ENCODE assay signal across 8 cellular contexts in the genomic region with DNA sequence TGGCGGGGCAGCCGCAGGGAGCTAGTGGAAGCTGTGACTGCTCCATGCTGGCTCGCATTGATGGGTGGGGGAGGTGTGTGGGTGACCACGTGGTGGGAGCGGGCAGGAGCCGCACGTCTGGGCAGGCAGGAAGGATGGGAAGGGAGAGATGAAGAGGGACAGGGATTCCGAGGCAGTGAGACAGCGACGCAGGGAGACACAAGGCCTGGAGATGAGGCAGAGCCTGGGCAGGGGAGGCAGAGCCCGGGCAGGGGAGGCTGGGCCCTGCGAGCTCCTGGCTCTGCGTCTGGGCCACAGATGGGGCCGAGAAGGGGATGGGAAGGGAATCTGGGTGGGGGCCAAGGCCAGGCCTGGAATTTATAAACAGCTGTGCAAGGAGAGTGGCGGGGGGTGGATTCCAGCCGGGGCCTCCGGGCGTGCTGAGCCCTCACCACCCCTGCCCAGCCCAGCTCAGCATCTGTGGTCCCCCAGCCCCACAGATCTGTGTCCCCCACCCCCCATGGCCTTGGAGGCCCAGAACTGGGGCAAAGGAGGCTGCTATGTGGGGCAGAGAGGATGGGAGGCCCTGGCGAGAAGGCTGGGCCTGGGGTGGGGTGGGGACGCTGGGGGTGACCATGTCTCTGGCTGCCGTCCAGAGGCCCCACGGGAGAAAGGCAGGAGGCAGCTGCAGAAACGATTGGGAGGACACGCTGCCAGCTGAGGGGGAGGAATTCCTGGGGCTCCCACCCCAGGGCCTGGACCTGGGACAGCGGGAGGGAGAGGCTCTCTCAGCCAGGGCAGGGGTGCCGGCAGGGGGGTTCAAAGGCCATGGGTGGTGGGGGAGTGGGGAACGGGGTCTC. TPM values are rescaled to one million over a fixed set of nuclear protein-coding genes. Genes with fewer than 3 reads are reported as not detected.
A peak's percentile ranks its signal among the peaks of the same experiment; 100 is the strongest.
DNase-seq lines count a peak whose midpoint lies in the region; ATAC-seq, FAIRE-seq and TF ChIP-seq lines count a peak whose summit lies in the region.

No MANE protein-coding gene starts in this region.

- in situ Hi-C loops in HepG2 (cut with HindIII; ENCODE audit: extremely low pct_ligation_motif_present, low pct_unique_long_range_greater_than_20kb) = no loop called here

- no peaks in the 10 kb centered on the region for H3K36me3 ChIP-seq in HepG2 (replicated peaks in 1 of 2; ENCODE audit: control insufficient read depth in 1 of 2, insufficient read depth in 2 of 2, low read length in 2 of 2)
- H3K36me3 ChIP-seq in thoracic aorta = peaks cover 16% of the 10 kb centered on the region
- no peaks in the 10 kb centered on the region for H3K36me3 ChIP-seq in Caco-2 (ENCODE audit: control insufficient read depth, insufficient read depth, low read length)

- POLR2A ChIA-PET in HepG2 (lab: Yijun Ruan, JAX) (interaction anchor here (0.9 kb wide), 1 partner anchor 24 kb away, joined by 4 read pairs; no protein-coding TSS in a partner anchor), Caco-2 (lab: Charles Lee) (interaction anchor here (0.5 kb wide), 1 partner anchor 304 kb away, joined by 4 read pairs; no protein-coding TSS in a partner anchor)

- CTCF ChIA-PET in HepG2 (lab: Yijun Ruan, JAX; ENCODE audit: low intra/inter-chr PET ratio, low total read pairs) = no interaction called here
- CTCF ChIA-PET in Caco-2 (lab: Charles Lee) = interaction anchor here (0.6 to 0.7 kb wide), 3 partner anchors 19 to 291 kb away, joined by 3 to 7 read pairs (median 4); no protein-coding TSS in a partner anchor

- H2AFZ ChIP-seq in HepG2 (ENCODE audit: low read length) = no peak overlapping the region

- H3K4me3 ChIP-seq in HepG2 (replicated peaks in 1 of 3; ENCODE audit: insufficient read depth in 1 of 3, low read depth in 2 of 3, low read length in 3 of 3) (peak overlapping the region; percentile 20 to 68 (median 51); a peak in 5 of 6 replicates), thoracic aorta (peak overlapping the region; percentile 64), Caco-2 (ENCODE audit: low read depth, low read length) (no peak overlapping the region)

- H3K4me2 ChIP-seq in HepG2 (ENCODE audit: low read depth, low read length) = peak overlapping the region; percentile 71

- H3K36me3 Mint-ChIP-seq in Caco-2 (ENCODE audit: insufficient read depth, unreplicated experiment) = peaks cover 13% of the 10 kb centered on the region

- H3K27ac Mint-ChIP-seq in Caco-2 (ENCODE audit: unreplicated experiment) = no peak overlapping the region

- no peaks in the 10 kb centered on the region for H3K27me3 Mint-ChIP-seq in Caco-2 (ENCODE audit: insufficient read depth, unreplicated experiment)

- TF ChIP-seq RAD21 in HepG2 (CRISPR knock-in tag; IDR thresholded peaks at IDR 0.05) = no peak

- peak; percentile 99 for DNase-seq in LHCN-M2 (ENCODE audit: low read depth)
- DNase-seq in cerebellum (ENCODE audit: low spot score) = peak; percentile 47
- DNase-seq in HepG2 (ENCODE audit: low spot score) = peak; percentile 44
- DNase-seq in thoracic aorta (ENCODE audit: low spot score) = peak; percentile 36
- no peak for DNase-seq in activated CD8-positive, alpha-beta memory T cell treated with anti-CD3 and anti-CD28 coated beads, Interleukin-2, amount 50 U/mL, for 48 hours
- no peak for DNase-seq in Caco-2
- DNase-seq in NOMO-1 treated with DMSO at 0.1 percent for 48 hours (lab: John Stamatoyannopoulos, UW; ENCODE audit: unreplicated experiment) = no peak

- no TSS peak for BruUV-seq in HepG2 (replicated peaks; lab: Mats Ljungman, UMichigan)
- BruUV-seq in Caco-2 (replicated peaks; lab: Mats Ljungman, UMichigan) = no TSS peak

- TF ChIP-seq CTCF in HepG2 (CRISPR knock-in tag; IDR thresholded peaks at IDR 0.05) = no peak
- TF ChIP-seq CTCF in thoracic aorta (IDR thresholded peaks at IDR 0.05) = no peak
- no peak for TF ChIP-seq CTCF in Caco-2 (IDR thresholded peaks at IDR 0.05; ENCODE audit: insufficient read depth in 1 of 2, low read depth in 1 of 2, low read length in 1 of 2, severe bottlenecking in 1 of 2, unreplicated experiment in 1 of 2)

- peak; percentile 65 for ATAC-seq in HepG2
- peak; percentile 62 for ATAC-seq in thoracic aorta (ENCODE audit: insufficient number of reproducible peaks, low FRiP score, low read depth)
- ATAC-seq in HG02623 (IDR thresholded peaks at IDR 0.05; ENCODE audit: unreplicated experiment) = no peak

- peaks cover 51% of the 10 kb centered on the region for H3K4me1 ChIP-seq in HepG2 (ENCODE audit: insufficient read depth, low read length)
- H3K4me1 ChIP-seq in thoracic aorta (ENCODE audit: control insufficient read depth in 1 of 2, low read depth in 2 of 2) = peaks cover 40 to 84% of the 10 kb centered on the region in 2 donors
- peaks cover 8% of the 10 kb centered on the region for H3K4me1 ChIP-seq in Caco-2

- H3K79me2 ChIP-seq in HepG2 (ENCODE audit: insufficient read depth, low read length) = no peaks in the 10 kb centered on the region

- H3K4me3 Mint-ChIP-seq in Caco-2 (ENCODE audit: unreplicated experiment) = no peak overlapping the region

- H3K27ac ChIP-seq in HepG2 (ENCODE audit: extremely low read length, insufficient read depth, low read length) = no peak overlapping the region
- peak overlapping the region; percentile 88 to 89 for H3K27ac ChIP-seq in thoracic aorta

- WGBS in HepG2 (ENCODE audit: low lambda C conversion rate) = 1% methylated on average over 24 of the region's 27 CpGs

- H3K9me3 ChIP-seq in HepG2 (ENCODE audit: low read length) = peaks cover 3% of the 10 kb centered on the region; the same call in 1 of the 2 replicates
- no peaks in the 10 kb centered on the region for H3K9me3 ChIP-seq in thoracic aorta
- H3K9me3 ChIP-seq in Caco-2 = no peaks in the 10 kb centered on the region

- intact Hi-C loops in HepG2 (cut with micrococcal nuclease; ENCODE audit: unreplicated experiment) = no loop called here
- intact Hi-C loops in Caco-2 (cut with micrococcal nuclease; ENCODE audit: unreplicated experiment) = no loop called here

- H3K4me1 Mint-ChIP-seq in Caco-2 (ENCODE audit: low read depth, unreplicated experiment) = peaks cover 9% of the 10 kb centered on the region

- H4K20me1 ChIP-seq in HepG2 (ENCODE audit: insufficient read depth, low read length) = no peaks in the 10 kb centered on the region

- FAIRE-seq in HepG2 (lab: Jason Lieb, UNC) = no peak

- no peak for TF ChIP-seq POLR2A in HepG2 (IDR thresholded peaks at IDR 0.05; ENCODE audit: insufficient read depth in 1 of 2, low read depth in 2 of 2, low read length in 2 of 2)

- peaks cover 0 to 9% of the 10 kb centered on the region in 2 experiments; a peak in 3 of 5 replicates for H3K27me3 ChIP-seq in HepG2 (ENCODE audit: control insufficient read depth in 1 of 2, insufficient read depth in 2 of 2, low read length in 2 of 2)
- no peaks in the 10 kb centered on the region for H3K27me3 ChIP-seq in thoracic aorta (replicated peaks; ENCODE audit: insufficient read depth)
- H3K27me3 ChIP-seq in Caco-2 (replicated peaks; ENCODE audit: control insufficient read depth, insufficient read depth, low read length) = no peaks in the 10 kb centered on the region

- H3K9me3 Mint-ChIP-seq in Caco-2 (ENCODE audit: unreplicated experiment) = no peaks in the 10 kb centered on the region

- TF ChIP-seq EP300 in HepG2 (IDR thresholded peaks at IDR 0.05; ENCODE audit: low read depth in 2 of 2, low read length in 2 of 2) (no peak), HepG2 (CRISPR knock-in tag; IDR thresholded peaks at IDR 0.05; ENCODE audit: borderline replicate concordance) (no peak)

- H3K9ac ChIP-seq in HepG2 (ENCODE audit: insufficient read depth, low read depth, low read length) = peak overlapping the region; percentile 50; the same call in 1 of the 2 replicates

RNA-seq across cellular contexts. Expression of gene EHD2, which starts 6.0 kb away (rescaled TPM):
- 66.0 and 75.3 TPM in 2 replicates for total RNA-seq in LHCN-M2 (2014; rRNA removed)
- 260 TPM for polyA plus RNA-seq in LHCN-M2 (2012)
- 3.5 TPM for total RNA-seq in cerebellum
- total RNA-seq in HepG2 (2016; rRNA removed; fragmentation: Illumina TruSeq; extraction: Trizol) = 0.08 and 0.09 TPM in 2 replicates
- total RNA-seq in HepG2 (2016; cell fraction: cytosol; rRNA removed; fragmentation: Illumina TruSeq; extraction: Trizol; ENCODE audit: low read depth) = not detected in 2 replicates
- total RNA-seq in HepG2 (2016; cell fraction: insoluble cytoplasmic fraction; rRNA removed; fragmentation: Illumina TruSeq; extraction: Trizol) = not detected in 2 replicates
- total RNA-seq in HepG2 (2016; cell fraction: membrane; rRNA removed; fragmentation: Illumina TruSeq; extraction: Trizol) = not detected in 2 replicates
- not detected in 2 replicates for total RNA-seq in HepG2 (2016; cell fraction: nucleus; rRNA removed; fragmentation: Illumina TruSeq; extraction: Trizol)
- polyA plus RNA-seq in HepG2 (2011; rRNA removed) = 0.28 and 0.33 TPM in 2 replicates
- polyA plus RNA-seq in HepG2 (2011; cell fraction: cytosol; rRNA removed) = 0.25 and 0.33 TPM in 2 replicates
- 1.2 and 1.3 TPM in 2 replicates for polyA plus RNA-seq in HepG2 (2011; cell fraction: nucleus; rRNA removed)
- 0.37 and 0.80 TPM in 2 replicates for polyA plus RNA-seq in HepG2 (2012)
- polyA plus RNA-seq in HepG2 (2016; cell fraction: cytosol; fragmentation: Illumina TruSeq; extraction: Trizol; ENCODE audit: low read depth) = not detected in 2 replicates
- polyA plus RNA-seq in HepG2 (2016; cell fraction: insoluble cytoplasmic fraction; fragmentation: Illumina TruSeq; extraction: Trizol; ENCODE audit: low read depth) = 0.05 TPM in 1 of 2 replicates, not detected in the other
- polyA plus RNA-seq in HepG2 (2016; cell fraction: membrane; fragmentation: Illumina TruSeq; extraction: Trizol; ENCODE audit: low read depth) = not detected in 2 replicates
- polyA plus RNA-seq in HepG2 (2016; cell fraction: nucleus; fragmentation: Illumina TruSeq; extraction: Trizol; ENCODE audit: insufficient read depth, low read depth) = not detected in 2 replicates
- polyA minus RNA-seq in HepG2 (2011; rRNA and poly(A)+ RNA removed; ENCODE audit: low replicate concordance) = 0.46 and 5.6 TPM in 2 replicates
- 0.53 and 1.3 TPM in 2 replicates for polyA minus RNA-seq in HepG2 (2011; cell fraction: cytosol; rRNA and poly(A)+ RNA removed)
- 0.26 and 0.87 TPM in 2 replicates for polyA minus RNA-seq in HepG2 (2011; cell fraction: nucleus; rRNA and poly(A)+ RNA removed)
- total RNA-seq in thoracic aorta = 100 to 1,000 TPM; 141 to 195 TPM
- total RNA-seq in Caco-2 (2022) = 13.3 and 14.6 TPM in 2 replicates

RNA-seq across cellular contexts. Expression of gene NOP53, which starts 26.1 kb away (rescaled TPM):
- total RNA-seq in LHCN-M2 (2014; rRNA removed) (78.7 and 86.8 TPM in 2 replicates), cerebellum (30.8 TPM), HepG2 (2016; rRNA removed; fragmentation: Illumina TruSeq; extraction: Trizol) (44.2 and 53.9 TPM in 2 replicates), thoracic aorta (100 to 1,000 TPM; 189 to 220 TPM), Caco-2 (2022) (347 and 360 TPM in 2 replicates)
- 182 TPM for polyA plus RNA-seq in LHCN-M2 (2012)
- 107 and 126 TPM in 2 replicates for total RNA-seq in HepG2 (2016; cell fraction: cytosol; rRNA removed; fragmentation: Illumina TruSeq; extraction: Trizol; ENCODE audit: low read depth)
- 45.6 and 56.7 TPM in 2 replicates for total RNA-seq in HepG2 (2016; cell fraction: insoluble cytoplasmic fraction; rRNA removed; fragmentation: Illumina TruSeq; extraction: Trizol)
- 135 and 149 TPM in 2 replicates for total RNA-seq in HepG2 (2016; cell fraction: membrane; rRNA removed; fragmentation: Illumina TruSeq; extraction: Trizol)
- 47.1 and 55.4 TPM in 2 replicates for total RNA-seq in HepG2 (2016; cell fraction: nucleus; rRNA removed; fragmentation: Illumina TruSeq; extraction: Trizol)
- 137 and 141 TPM in 2 replicates for polyA plus RNA-seq in HepG2 (2011; rRNA removed)
- polyA plus RNA-seq in HepG2 (2011; cell fraction: cytosol; rRNA removed) = 112 and 146 TPM in 2 replicates
- polyA plus RNA-seq in HepG2 (2011; cell fraction: nucleus; rRNA removed) = 144 and 157 TPM in 2 replicates
- 184 and 186 TPM in 2 replicates for polyA plus RNA-seq in HepG2 (2012)
- polyA plus RNA-seq in HepG2 (2016; cell fraction: cytosol; fragmentation: Illumina TruSeq; extraction: Trizol; ENCODE audit: low read depth) = 140 and 165 TPM in 2 replicates
- polyA plus RNA-seq in HepG2 (2016; cell fraction: insoluble cytoplasmic fraction; fragmentation: Illumina TruSeq; extraction: Trizol; ENCODE audit: low read depth) = 95.8 and 96.6 TPM in 2 replicates
- 223 and 257 TPM in 2 replicates for polyA plus RNA-seq in HepG2 (2016; cell fraction: membrane; fragmentation: Illumina TruSeq; extraction: Trizol; ENCODE audit: low read depth)
- polyA plus RNA-seq in HepG2 (2016; cell fraction: nucleus; fragmentation: Illumina TruSeq; extraction: Trizol; ENCODE audit: insufficient read depth, low read depth) = 129 and 142 TPM in 2 replicates
- polyA minus RNA-seq in HepG2 (2011; rRNA and poly(A)+ RNA removed; ENCODE audit: low replicate concordance) = 51.2 and 58.9 TPM in 2 replicates
- 55.2 and 56.4 TPM in 2 replicates for polyA minus RNA-seq in HepG2 (2011; cell fraction: cytosol; rRNA and poly(A)+ RNA removed)
- polyA minus RNA-seq in HepG2 (2011; cell fraction: nucleus; rRNA and poly(A)+ RNA removed) = 36.2 and 36.4 TPM in 2 replicates

RNA-seq across cellular contexts. Expression of gene SELENOW, which starts 59.2 kb away (rescaled TPM):
- total RNA-seq in LHCN-M2 (2014; rRNA removed) = 583 and 734 TPM in 2 replicates
- polyA plus RNA-seq in LHCN-M2 (2012) = 307 TPM
- 151 TPM for total RNA-seq in cerebellum
- total RNA-seq in HepG2 (2016; rRNA removed; fragmentation: Illumina TruSeq; extraction: Trizol) = 57.0 and 64.7 TPM in 2 replicates
- total RNA-seq in HepG2 (2016; cell fraction: cytosol; rRNA removed; fragmentation: Illumina TruSeq; extraction: Trizol; ENCODE audit: low read depth) = 415 and 416 TPM in 2 replicates
- 46.9 and 63.2 TPM in 2 replicates for total RNA-seq in HepG2 (2016; cell fraction: insoluble cytoplasmic fraction; rRNA removed; fragmentation: Illumina TruSeq; extraction: Trizol)
- 235 and 276 TPM in 2 replicates for total RNA-seq in HepG2 (2016; cell fraction: membrane; rRNA removed; fragmentation: Illumina TruSeq; extraction: Trizol)
- 28.8 and 32.2 TPM in 2 replicates for total RNA-seq in HepG2 (2016; cell fraction: nucleus; rRNA removed; fragmentation: Illumina TruSeq; extraction: Trizol)
- polyA plus RNA-seq in HepG2 (2011; rRNA removed) = 50.3 and 55.8 TPM in 2 replicates
- 52.1 and 56.8 TPM in 2 replicates for polyA plus RNA-seq in HepG2 (2011; cell fraction: cytosol; rRNA removed)
- polyA plus RNA-seq in HepG2 (2011; cell fraction: nucleus; rRNA removed) = 41.3 and 52.2 TPM in 2 replicates
- polyA plus RNA-seq in HepG2 (2012) = 14.6 and 20.9 TPM in 2 replicates
- polyA plus RNA-seq in HepG2 (2016; cell fraction: cytosol; fragmentation: Illumina TruSeq; extraction: Trizol; ENCODE audit: low read depth) = 421 and 463 TPM in 2 replicates
- polyA plus RNA-seq in HepG2 (2016; cell fraction: insoluble cytoplasmic fraction; fragmentation: Illumina TruSeq; extraction: Trizol; ENCODE audit: low read depth) = 46.3 and 48.2 TPM in 2 replicates
- 226 and 236 TPM in 2 replicates for polyA plus RNA-seq in HepG2 (2016; cell fraction: membrane; fragmentation: Illumina TruSeq; extraction: Trizol; ENCODE audit: low read depth)
- 54.1 and 65.0 TPM in 2 replicates for polyA plus RNA-seq in HepG2 (2016; cell fraction: nucleus; fragmentation: Illumina TruSeq; extraction: Trizol; ENCODE audit: insufficient read depth, low read depth)
- polyA minus RNA-seq in HepG2 (2011; rRNA and poly(A)+ RNA removed; ENCODE audit: low replicate concordance) = 20.3 and 61.1 TPM in 2 replicates
- polyA minus RNA-seq in HepG2 (2011; cell fraction: cytosol; rRNA and poly(A)+ RNA removed) = 7.8 and 8.5 TPM in 2 replicates
- polyA minus RNA-seq in HepG2 (2011; cell fraction: nucleus; rRNA and poly(A)+ RNA removed) = 7.5 and 10.1 TPM in 2 replicates
- total RNA-seq in thoracic aorta = 1,000 to 10,000 TPM in 1 of 2 donors, 100 to 1,000 TPM in 1; 504 to 1,102 TPM
- total RNA-seq in Caco-2 (2022) = 110 and 119 TPM in 2 replicates

Comparison
In these comparisons a context has a peak if more than half of its experiments do, and no peak if none do; other contexts are left out.
1. DNase-seq: peak in LHCN-M2 (single experiment), cerebellum (single experiment), HepG2 (single experiment) and thoracic aorta (single experiment); none in activated CD8-positive, alpha-beta memory T cell treated with anti-CD3 and anti-CD28 coated beads, Interleukin-2, amount 50 U/mL, for 48 hours (single experiment), Caco-2 (0 of 2) and NOMO-1 treated with DMSO at 0.1 percent for 48 hours (single experiment).